1 cellular context compared by ENCODE assay signal in the genomic region with DNA sequence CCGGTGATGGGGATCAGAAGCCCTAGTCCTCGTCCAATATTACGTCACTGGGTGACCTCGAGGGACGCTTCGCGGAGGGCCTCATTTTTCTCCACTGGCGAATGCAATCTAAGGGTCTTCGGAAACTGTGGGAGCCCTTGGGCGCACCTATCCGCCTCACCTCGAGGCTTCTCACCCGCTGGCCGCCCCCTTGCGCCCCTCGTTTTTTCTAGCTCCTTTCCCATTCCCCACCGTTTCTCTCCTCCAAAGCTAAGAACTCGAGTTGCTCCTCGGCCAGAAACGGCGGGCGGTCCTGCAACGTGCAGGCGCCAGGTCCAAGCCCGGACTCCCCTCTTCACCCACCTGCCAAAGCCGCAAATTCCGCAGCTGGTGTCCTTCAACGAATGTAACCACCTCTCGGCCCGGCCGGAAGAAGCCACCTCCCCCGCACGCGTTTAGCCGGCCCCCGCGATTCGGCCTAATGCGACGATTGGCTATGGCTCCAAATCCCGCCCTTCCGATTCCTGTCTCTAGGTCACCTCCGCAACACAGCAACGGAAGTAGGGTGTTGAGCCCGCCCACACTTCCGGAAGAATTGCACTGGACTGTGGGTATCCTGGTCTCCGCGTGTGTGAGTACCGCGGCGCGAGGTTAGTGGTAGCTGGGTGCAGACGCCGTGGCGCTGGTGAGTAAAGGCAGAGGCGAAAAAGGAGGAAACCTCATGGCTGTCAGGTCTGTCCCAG.
TF ChIP-seq lines count a peak whose summit lies in the region.

A gene with protein sequence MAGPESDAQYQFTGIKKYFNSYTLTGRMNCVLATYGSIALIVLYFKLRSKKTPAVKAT (minus strand): TSS at position 409 of the 722 bp plus-strand sequence. CDS start 4,018 bp downstream, outside the sequence.
A gene with protein sequence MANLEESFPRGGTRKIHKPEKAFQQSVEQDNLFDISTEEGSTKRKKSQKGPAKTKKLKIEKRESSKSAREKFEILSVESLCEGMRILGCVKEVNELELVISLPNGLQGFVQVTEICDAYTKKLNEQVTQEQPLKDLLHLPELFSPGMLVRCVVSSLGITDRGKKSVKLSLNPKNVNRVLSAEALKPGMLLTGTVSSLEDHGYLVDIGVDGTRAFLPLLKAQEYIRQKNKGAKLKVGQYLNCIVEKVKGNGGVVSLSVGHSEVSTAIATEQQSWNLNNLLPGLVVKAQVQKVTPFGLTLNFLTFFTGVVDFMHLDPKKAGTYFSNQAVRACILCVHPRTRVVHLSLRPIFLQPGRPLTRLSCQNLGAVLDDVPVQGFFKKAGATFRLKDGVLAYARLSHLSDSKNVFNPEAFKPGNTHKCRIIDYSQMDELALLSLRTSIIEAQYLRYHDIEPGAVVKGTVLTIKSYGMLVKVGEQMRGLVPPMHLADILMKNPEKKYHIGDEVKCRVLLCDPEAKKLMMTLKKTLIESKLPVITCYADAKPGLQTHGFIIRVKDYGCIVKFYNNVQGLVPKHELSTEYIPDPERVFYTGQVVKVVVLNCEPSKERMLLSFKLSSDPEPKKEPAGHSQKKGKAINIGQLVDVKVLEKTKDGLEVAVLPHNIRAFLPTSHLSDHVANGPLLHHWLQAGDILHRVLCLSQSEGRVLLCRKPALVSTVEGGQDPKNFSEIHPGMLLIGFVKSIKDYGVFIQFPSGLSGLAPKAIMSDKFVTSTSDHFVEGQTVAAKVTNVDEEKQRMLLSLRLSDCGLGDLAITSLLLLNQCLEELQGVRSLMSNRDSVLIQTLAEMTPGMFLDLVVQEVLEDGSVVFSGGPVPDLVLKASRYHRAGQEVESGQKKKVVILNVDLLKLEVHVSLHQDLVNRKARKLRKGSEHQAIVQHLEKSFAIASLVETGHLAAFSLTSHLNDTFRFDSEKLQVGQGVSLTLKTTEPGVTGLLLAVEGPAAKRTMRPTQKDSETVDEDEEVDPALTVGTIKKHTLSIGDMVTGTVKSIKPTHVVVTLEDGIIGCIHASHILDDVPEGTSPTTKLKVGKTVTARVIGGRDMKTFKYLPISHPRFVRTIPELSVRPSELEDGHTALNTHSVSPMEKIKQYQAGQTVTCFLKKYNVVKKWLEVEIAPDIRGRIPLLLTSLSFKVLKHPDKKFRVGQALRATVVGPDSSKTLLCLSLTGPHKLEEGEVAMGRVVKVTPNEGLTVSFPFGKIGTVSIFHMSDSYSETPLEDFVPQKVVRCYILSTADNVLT (N-terminal part only) (plus strand): TSS at position 560 of the 722 bp plus-strand sequence. CDS start 1,801 bp downstream, outside the sequence.

TF ChIP-seq in HepG2, 621 proteins besides CTCF, POLR2A, EP300 and RAD21 (continued from another document and continues in another):
- TF ChIP-seq, protein P1, sequence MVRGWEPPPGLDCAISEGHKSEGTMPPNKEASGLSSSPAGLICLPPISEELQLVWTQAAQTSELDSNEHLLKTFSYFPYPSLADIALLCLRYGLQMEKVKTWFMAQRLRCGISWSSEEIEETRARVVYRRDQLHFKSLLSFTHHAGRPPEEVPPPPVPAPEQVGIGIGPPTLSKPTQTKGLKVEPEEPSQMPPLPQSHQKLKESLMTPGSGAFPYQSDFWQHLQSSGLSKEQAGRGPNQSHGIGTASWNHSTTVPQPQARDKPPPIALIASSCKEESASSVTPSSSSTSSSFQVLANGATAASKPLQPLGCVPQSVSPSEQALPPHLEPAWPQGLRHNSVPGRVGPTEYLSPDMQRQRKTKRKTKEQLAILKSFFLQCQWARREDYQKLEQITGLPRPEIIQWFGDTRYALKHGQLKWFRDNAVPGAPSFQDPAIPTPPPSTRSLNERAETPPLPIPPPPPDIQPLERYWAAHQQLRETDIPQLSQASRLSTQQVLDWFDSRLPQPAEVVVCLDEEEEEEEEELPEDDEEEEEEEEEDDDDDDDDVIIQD (CRISPR knock-in tag; IDR thresholded peaks at IDR 0.05; ENCODE audit: low read depth) = peak; percentile 57
- TF ChIP-seq ZNF552 (CRISPR knock-in tag; IDR thresholded peaks at IDR 0.05; ENCODE audit: borderline replicate concordance) = 0 out of 2 replicates have a peak, but pooled peaks have one; percentile 28
- peak; percentile 34; the same call in 1 of the 2 replicates for TF ChIP-seq ZBTB7B (CRISPR knock-in tag; IDR thresholded peaks at IDR 0.05)
- TF ChIP-seq, protein P2, sequence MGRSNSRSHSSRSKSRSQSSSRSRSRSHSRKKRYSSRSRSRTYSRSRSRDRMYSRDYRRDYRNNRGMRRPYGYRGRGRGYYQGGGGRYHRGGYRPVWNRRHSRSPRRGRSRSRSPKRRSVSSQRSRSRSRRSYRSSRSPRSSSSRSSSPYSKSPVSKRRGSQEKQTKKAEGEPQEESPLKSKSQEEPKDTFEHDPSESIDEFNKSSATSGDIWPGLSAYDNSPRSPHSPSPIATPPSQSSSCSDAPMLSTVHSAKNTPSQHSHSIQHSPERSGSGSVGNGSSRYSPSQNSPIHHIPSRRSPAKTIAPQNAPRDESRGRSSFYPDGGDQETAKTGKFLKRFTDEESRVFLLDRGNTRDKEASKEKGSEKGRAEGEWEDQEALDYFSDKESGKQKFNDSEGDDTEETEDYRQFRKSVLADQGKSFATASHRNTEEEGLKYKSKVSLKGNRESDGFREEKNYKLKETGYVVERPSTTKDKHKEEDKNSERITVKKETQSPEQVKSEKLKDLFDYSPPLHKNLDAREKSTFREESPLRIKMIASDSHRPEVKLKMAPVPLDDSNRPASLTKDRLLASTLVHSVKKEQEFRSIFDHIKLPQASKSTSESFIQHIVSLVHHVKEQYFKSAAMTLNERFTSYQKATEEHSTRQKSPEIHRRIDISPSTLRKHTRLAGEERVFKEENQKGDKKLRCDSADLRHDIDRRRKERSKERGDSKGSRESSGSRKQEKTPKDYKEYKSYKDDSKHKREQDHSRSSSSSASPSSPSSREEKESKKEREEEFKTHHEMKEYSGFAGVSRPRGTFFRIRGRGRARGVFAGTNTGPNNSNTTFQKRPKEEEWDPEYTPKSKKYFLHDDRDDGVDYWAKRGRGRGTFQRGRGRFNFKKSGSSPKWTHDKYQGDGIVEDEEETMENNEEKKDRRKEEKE (IDR thresholded peaks at IDR 0.05) = no peak
- TF ChIP-seq TAF15 (IDR thresholded peaks at IDR 0.05; ENCODE audit: low read depth, low read length, poor library complexity, severe bottlenecking) = peak; percentile 39
- TF ChIP-seq ZBTB20 (CRISPR knock-in tag; IDR thresholded peaks at IDR 0.05; ENCODE audit: borderline replicate concordance, low read depth) = no peak; the same call in 1 of the 2 replicates
- no peak for TF ChIP-seq SRSF4 (IDR thresholded peaks at IDR 0.05; ENCODE audit: low read depth, low read length, poor library complexity, severe bottlenecking)
- TF ChIP-seq, protein P3, sequence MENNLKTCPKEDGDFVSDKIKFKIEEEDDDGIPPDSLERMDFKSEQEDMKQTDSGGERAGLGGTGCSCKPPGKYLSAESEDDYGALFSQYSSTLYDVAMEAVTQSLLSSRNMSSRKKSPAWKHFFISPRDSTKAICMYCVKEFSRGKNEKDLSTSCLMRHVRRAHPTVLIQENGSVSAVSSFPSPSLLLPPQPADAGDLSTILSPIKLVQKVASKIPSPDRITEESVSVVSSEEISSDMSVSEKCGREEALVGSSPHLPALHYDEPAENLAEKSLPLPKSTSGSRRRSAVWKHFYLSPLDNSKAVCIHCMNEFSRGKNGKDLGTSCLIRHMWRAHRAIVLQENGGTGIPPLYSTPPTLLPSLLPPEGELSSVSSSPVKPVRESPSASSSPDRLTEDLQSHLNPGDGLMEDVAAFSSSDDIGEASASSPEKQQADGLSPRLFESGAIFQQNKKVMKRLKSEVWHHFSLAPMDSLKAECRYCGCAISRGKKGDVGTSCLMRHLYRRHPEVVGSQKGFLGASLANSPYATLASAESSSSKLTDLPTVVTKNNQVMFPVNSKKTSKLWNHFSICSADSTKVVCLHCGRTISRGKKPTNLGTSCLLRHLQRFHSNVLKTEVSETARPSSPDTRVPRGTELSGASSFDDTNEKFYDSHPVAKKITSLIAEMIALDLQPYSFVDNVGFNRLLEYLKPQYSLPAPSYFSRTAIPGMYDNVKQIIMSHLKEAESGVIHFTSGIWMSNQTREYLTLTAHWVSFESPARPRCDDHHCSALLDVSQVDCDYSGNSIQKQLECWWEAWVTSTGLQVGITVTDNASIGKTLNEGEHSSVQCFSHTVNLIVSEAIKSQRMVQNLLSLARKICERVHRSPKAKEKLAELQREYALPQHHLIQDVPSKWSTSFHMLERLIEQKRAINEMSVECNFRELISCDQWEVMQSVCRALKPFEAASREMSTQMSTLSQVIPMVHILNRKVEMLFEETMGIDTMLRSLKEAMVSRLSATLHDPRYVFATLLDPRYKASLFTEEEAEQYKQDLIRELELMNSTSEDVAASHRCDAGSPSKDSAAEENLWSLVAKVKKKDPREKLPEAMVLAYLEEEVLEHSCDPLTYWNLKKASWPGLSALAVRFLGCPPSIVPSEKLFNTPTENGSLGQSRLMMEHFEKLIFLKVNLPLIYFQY (CRISPR knock-in tag; IDR thresholded peaks at IDR 0.05; ENCODE audit: borderline replicate concordance) = peak; percentile 35; the same call in 1 of the 2 replicates
- TF ChIP-seq ZNF383 (CRISPR knock-in tag; IDR thresholded peaks at IDR 0.05; ENCODE audit: borderline replicate concordance) = no peak
- TF ChIP-seq, protein P4, sequence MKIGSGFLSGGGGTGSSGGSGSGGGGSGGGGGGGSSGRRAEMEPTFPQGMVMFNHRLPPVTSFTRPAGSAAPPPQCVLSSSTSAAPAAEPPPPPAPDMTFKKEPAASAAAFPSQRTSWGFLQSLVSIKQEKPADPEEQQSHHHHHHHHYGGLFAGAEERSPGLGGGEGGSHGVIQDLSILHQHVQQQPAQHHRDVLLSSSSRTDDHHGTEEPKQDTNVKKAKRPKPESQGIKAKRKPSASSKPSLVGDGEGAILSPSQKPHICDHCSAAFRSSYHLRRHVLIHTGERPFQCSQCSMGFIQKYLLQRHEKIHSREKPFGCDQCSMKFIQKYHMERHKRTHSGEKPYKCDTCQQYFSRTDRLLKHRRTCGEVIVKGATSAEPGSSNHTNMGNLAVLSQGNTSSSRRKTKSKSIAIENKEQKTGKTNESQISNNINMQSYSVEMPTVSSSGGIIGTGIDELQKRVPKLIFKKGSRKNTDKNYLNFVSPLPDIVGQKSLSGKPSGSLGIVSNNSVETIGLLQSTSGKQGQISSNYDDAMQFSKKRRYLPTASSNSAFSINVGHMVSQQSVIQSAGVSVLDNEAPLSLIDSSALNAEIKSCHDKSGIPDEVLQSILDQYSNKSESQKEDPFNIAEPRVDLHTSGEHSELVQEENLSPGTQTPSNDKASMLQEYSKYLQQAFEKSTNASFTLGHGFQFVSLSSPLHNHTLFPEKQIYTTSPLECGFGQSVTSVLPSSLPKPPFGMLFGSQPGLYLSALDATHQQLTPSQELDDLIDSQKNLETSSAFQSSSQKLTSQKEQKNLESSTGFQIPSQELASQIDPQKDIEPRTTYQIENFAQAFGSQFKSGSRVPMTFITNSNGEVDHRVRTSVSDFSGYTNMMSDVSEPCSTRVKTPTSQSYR (CRISPR knock-in tag; IDR thresholded peaks at IDR 0.05; ENCODE audit: borderline replicate concordance) = peak; percentile 12; the same call in 1 of the 2 replicates
- no peak for TF ChIP-seq SMARCC2 (IDR thresholded peaks at IDR 0.05)
- TF ChIP-seq FOXK1 (CRISPR knock-in tag; IDR thresholded peaks at IDR 0.05; ENCODE audit: borderline replicate concordance, low read depth) = peak; percentile 96
- no peak; the same call in 1 of the 2 replicates for TF ChIP-seq ZNF160 (CRISPR knock-in tag; IDR thresholded peaks at IDR 0.05)
- TF ChIP-seq RBAK (CRISPR knock-in tag; IDR thresholded peaks at IDR 0.05) = no peak
- TF ChIP-seq TSC22D2 (CRISPR knock-in tag; IDR thresholded peaks at IDR 0.05; ENCODE audit: borderline replicate concordance) = no peak
- TF ChIP-seq, protein P5, sequence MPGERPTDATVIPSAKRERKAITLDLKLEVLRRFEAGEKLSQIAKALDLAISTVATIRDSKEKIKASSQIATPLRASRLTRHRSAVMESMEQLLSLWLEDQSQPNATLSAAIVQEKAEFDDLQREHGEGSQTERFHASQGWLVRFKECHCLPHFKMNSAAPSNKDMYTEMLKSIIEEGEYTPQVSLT (CRISPR knock-in tag; IDR thresholded peaks at IDR 0.05; ENCODE audit: borderline replicate concordance, low read depth) = no peak
- TF ChIP-seq ZMYM2 (CRISPR knock-in tag; IDR thresholded peaks at IDR 0.05) = no peak
- TF ChIP-seq SKI (IDR thresholded peaks at IDR 0.05; ENCODE audit: partially characterized antibody) = no peak
- TF ChIP-seq ZNF468 (CRISPR knock-in tag; IDR thresholded peaks at IDR 0.05) = no peak
- no peak for TF ChIP-seq ZNF773 (CRISPR knock-in tag; IDR thresholded peaks at IDR 0.05; ENCODE audit: borderline replicate concordance)
- no peak; the same call in 1 of the 2 replicates for TF ChIP-seq ZNF225 (CRISPR knock-in tag; IDR thresholded peaks at IDR 0.05)
- peak; percentile 2; the same call in 1 of the 2 replicates for TF ChIP-seq FOXO1 (CRISPR knock-in tag; IDR thresholded peaks at IDR 0.05)
- no peak for TF ChIP-seq ZNF878 (CRISPR knock-in tag; IDR thresholded peaks at IDR 0.05)
- no peak for TF ChIP-seq ZNF30 (CRISPR knock-in tag; IDR thresholded peaks at IDR 0.05)
- no peak for TF ChIP-seq ZNF460 (CRISPR knock-in tag; IDR thresholded peaks at IDR 0.05; ENCODE audit: borderline replicate concordance)
- peak; percentile 52; the same call in 1 of the 2 replicates for TF ChIP-seq GATA4 (IDR thresholded peaks at IDR 0.05; ENCODE audit: borderline replicate concordance, low read depth)
- no peak for TF ChIP-seq NPAS2 (CRISPR knock-in tag; IDR thresholded peaks at IDR 0.05; ENCODE audit: borderline replicate concordance)
- TF ChIP-seq GTF2F1 (IDR thresholded peaks at IDR 0.05; ENCODE audit: low read length) = no peak
- no peak for TF ChIP-seq MAFF (IDR thresholded peaks at IDR 0.05; ENCODE audit: low read depth, low read length)
- TF ChIP-seq, protein P6, sequence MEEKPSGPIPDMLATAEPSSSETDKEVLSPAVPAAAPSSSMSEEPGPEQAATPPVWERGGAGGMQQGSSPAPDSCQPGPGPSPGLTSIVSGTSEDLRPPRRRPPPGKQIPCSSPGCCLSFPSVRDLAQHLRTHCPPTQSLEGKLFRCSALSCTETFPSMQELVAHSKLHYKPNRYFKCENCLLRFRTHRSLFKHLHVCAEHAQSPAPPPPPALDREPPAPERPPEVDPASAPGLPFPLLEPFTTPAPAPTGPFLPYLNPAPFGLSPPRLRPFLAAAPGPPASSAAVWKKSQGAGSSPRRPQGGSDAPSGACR (CRISPR knock-in tag; IDR thresholded peaks at IDR 0.05) = peak; percentile 84
- TF ChIP-seq HDAC2 (CRISPR knock-in tag; IDR thresholded peaks at IDR 0.05) = peak; percentile 78; the same call in 1 of the 2 replicates
- TF ChIP-seq ZNF256 (CRISPR knock-in tag; conservative IDR thresholded peaks at IDR 0.05) = no peak
- no peak for TF ChIP-seq KAT2B (IDR thresholded peaks at IDR 0.05; ENCODE audit: borderline replicate concordance, low read depth, low read length)
- peak; percentile 86 for TF ChIP-seq ZZZ3 (CRISPR knock-in tag; IDR thresholded peaks at IDR 0.05; ENCODE audit: borderline replicate concordance)
- TF ChIP-seq, protein P7, sequence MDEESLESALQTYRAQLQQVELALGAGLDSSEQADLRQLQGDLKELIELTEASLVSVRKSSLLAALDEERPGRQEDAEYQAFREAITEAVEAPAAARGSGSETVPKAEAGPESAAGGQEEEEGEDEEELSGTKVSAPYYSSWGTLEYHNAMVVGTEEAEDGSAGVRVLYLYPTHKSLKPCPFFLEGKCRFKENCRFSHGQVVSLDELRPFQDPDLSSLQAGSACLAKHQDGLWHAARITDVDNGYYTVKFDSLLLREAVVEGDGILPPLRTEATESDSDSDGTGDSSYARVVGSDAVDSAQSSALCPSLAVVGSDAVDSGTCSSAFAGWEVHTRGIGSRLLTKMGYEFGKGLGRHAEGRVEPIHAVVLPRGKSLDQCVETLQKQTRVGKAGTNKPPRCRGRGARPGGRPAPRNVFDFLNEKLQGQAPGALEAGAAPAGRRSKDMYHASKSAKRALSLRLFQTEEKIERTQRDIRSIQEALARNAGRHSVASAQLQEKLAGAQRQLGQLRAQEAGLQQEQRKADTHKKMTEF (CRISPR knock-in tag; IDR thresholded peaks at IDR 0.05) = peak; percentile 84
